ENCODE assay signal across 24 cellular contexts in genomic region chr4:115923152-115923551, GRCh38.
"Had no signal": no experiment of that assay in that cellular context is flagged by ENCODE, and none has a peak within 500 bp of the region (broad histone marks: within the 10 kb centered on the region; RNA-seq: fewer than 3 reads in every experiment).

No MANE protein-coding gene starts in this region.

- H3K27me3 ChIP-seq: esophagus squamous epithelium, gastrocnemius medialis, heart left ventricle, hepatocyte, left lung, right lobe of liver, stomach, thyroid gland, vagina had no signal

- H3K9me3 ChIP-seq: gastrocnemius medialis, heart left ventricle, mucosa of descending colon, right lobe of liver, thyroid gland, vagina had no signal

- H3K36me3 ChIP-seq: esophagus squamous epithelium, gastrocnemius medialis, heart left ventricle, left lung, right lobe of liver, stomach, thyroid gland, vagina had no signal

- DNase-seq: cortex of kidney; effector memory CD8-positive, alpha-beta T cell; erythroblast; esophagus squamous epithelium; gastrocnemius medialis; heart left ventricle; kidney; left lung; mesenchymal stem cell; mucosa of descending colon; naive B cell; right lobe of liver; small intestine; stimulated activated CD4-positive, alpha-beta T cell treated with anti-CD3 and anti-CD28 coated beads, Interleukin-1b, Interleukin-23, amount 100 ng/mL, for 48 hours; stimulated activated CD4-positive, alpha-beta T cell treated with anti-CD3 and anti-CD28 coated beads, Interleukin-4, amount 100 ng/mL, for 24 hours; stimulated activated naive CD4-positive, alpha-beta T cell treated with Interleukin-2 at 50 U/mL for 16 hours; stomach; thyroid gland; trophoblast cell had no signal

- H3K4me3 ChIP-seq: esophagus squamous epithelium, gastrocnemius medialis, heart left ventricle, hepatocyte, left lung, mucosa of descending colon, right lobe of liver, stomach, thyroid gland, vagina had no signal

- H2AFZ ChIP-seq: hepatocyte, parathyroid adenoma had no signal

- H3K9ac ChIP-seq: parathyroid adenoma had no signal

- H3K4me1 ChIP-seq: esophagus squamous epithelium, gastrocnemius medialis, heart left ventricle, left lung, parathyroid adenoma, right lobe of liver, stomach, thyroid gland, vagina had no signal

- ATAC-seq: effector memory CD8-positive, alpha-beta T cell; gastrocnemius medialis; heart left ventricle; left lung; mucosa of descending colon; natural killer cell treated with Interleukin-12 subunit alpha and Interleukin-12 subunit beta and Interleukin-15 and Interleukin-18, amount 100 ng/mL, for 72 hours; right lobe of liver; stimulated activated effector memory CD8-positive, alpha-beta T cell treated with anti-CD3 and anti-CD28 coated beads, Interleukin-12 subunit alpha, Interleukin-12 subunit beta, amount 100 ng/mL, for 72 hours had no signal

- H3K27ac ChIP-seq: esophagus squamous epithelium, gastrocnemius medialis, heart left ventricle, hepatocyte, left lung, parathyroid adenoma, right lobe of liver, stomach, thyroid gland, vagina had no signal

- H3K79me2 ChIP-seq: hepatocyte, parathyroid adenoma had no signal

- H3K4me2 ChIP-seq: hepatocyte had no signal
